Comparison of ENCODE assay signal across 8 cellular contexts in the genomic region with DNA sequence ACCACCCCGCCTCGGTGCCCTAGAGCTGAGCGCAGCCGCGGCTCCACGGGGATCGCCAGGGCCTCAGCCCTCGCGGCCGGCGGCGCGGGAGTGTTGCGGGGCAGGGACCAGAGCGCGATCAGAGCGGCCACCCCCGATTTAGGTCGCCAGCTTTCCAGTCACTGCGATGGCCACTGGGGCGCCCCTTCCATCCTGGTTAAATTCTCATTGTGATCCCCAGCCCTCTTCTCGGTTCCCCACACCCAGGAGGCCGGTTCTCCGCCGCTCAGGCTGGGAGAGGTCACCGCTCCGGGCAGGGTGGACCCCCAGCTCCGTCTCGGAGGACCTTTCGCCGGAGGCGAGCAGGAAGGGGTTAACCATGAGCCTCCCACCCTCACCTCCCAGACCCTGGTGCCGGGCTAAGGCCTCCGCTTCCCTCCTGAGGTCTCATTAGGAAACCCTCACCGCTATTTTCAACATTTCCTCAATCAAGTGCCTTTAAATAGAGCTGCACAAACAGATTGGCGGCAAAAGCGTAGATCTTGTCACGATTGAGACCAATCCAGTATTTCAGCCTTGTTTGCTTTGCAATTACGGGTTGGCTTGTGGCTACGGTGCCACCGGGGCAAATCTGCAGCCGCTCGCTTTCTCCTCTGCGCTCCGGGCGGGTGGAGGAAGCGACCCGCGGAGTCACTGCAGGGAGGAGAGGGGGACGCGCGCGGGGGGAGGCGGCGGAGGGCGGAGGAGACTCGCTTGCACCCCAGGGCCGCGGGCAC. TPM values are rescaled to one million over a fixed set of nuclear protein-coding genes. Genes with fewer than 3 reads are reported as not detected.
DNase-seq lines count a peak whose midpoint lies in the region; ATAC-seq and TF ChIP-seq lines count a peak whose summit lies in the region.

No MANE protein-coding gene starts in this region.

- H3K36me3 ChIP-seq in BJ (ENCODE audit: control insufficient read depth, insufficient read depth, low read length) (no peaks in the 10 kb centered on the region), stomach smooth muscle (ENCODE audit: control insufficient read depth in 2 of 2, insufficient read depth in 2 of 2, low read length in 2 of 2) (no peaks in the 10 kb centered on the region)

- H3K4me3 Mint-ChIP-seq in activated T-cell treated with anti-CD3 and anti-CD28 coated beads, Interleukin-2, amount 50 U/mL, for 72 hours: peak overlapping the region; percentile 67 to 84

- peak overlapping the region; percentile 36 for H3K4me3 ChIP-seq in BJ (ENCODE audit: low read depth, low read length)
- H3K4me3 ChIP-seq in HL-60 (replicated peaks; ENCODE audit: insufficient read depth, low read length): peak overlapping the region; percentile 53
- peak overlapping the region; percentile 66 to 99 for H3K4me3 ChIP-seq in stomach smooth muscle (ENCODE audit: low read length in 2 of 2)

- POLR2A ChIA-PET in BJ (lab: Charles Lee): no interaction called here

- H3K4me1 Mint-ChIP-seq in activated T-cell treated with anti-CD3 and anti-CD28 coated beads, Interleukin-2, amount 50 U/mL, for 72 hours (ENCODE audit: low read depth): peaks cover 15% of the 10 kb centered on the region

- CTCF ChIA-PET in BJ (lab: Yijun Ruan, JAX): interaction anchor here (2.2 kb wide), 1 partner anchor 9 kb away, joined by 6 read pairs; no protein-coding TSS in a partner anchor

- H3K9me3 Mint-ChIP-seq in activated T-cell treated with anti-CD3 and anti-CD28 coated beads, Interleukin-2, amount 50 U/mL, for 72 hours: peaks cover 0 to 2% of the 10 kb centered on the region in 2 donors

- H3K27ac Mint-ChIP-seq in activated T-cell treated with anti-CD3 and anti-CD28 coated beads, Interleukin-2, amount 50 U/mL, for 72 hours: no peak overlapping the region

- TF ChIP-seq CTCF in BJ (IDR thresholded peaks at IDR 0.05; ENCODE audit: insufficient read depth, low read depth, low read length) (no peak), HL-60 (IDR thresholded peaks at IDR 0.05; ENCODE audit: insufficient read depth, low read length) (no peak)

- peaks cover 0 to 2% of the 10 kb centered on the region in 2 donors for H3K36me3 Mint-ChIP-seq in activated T-cell treated with anti-CD3 and anti-CD28 coated beads, Interleukin-2, amount 50 U/mL, for 72 hours (ENCODE audit: insufficient read depth in 2 of 2)

- no peaks in the 10 kb centered on the region; the same call in none of the 2 replicates for H3K27me3 ChIP-seq in BJ (ENCODE audit: control insufficient read depth, insufficient read depth, low read length)
- H3K27me3 ChIP-seq in HL-60 (ENCODE audit: insufficient read depth, poor library complexity, severe bottlenecking): peaks cover 58% of the 10 kb centered on the region
- no peaks in the 10 kb centered on the region for H3K27me3 ChIP-seq in stomach smooth muscle (ENCODE audit: control insufficient read depth in 1 of 2, insufficient read depth in 2 of 2, low read length in 2 of 2)

- peak; percentile 33 to 45 for ATAC-seq in activated T-cell treated with anti-CD3 and anti-CD28 coated beads, Interleukin-2, amount 50 U/mL, for 72 hours (replicated peaks in 1 of 2)
- no peak for ATAC-seq in GM21723 (IDR thresholded peaks at IDR 0.05; ENCODE audit: unreplicated experiment)

- DNase-seq in BJ (ENCODE audit: low read depth) (no peak), HL-60 (ENCODE audit: low read depth in 1 of 2, low spot score in 1 of 2) (peak; percentile 80 to 88), islet precursor cell (peak; percentile 66)
- DNase-seq in activated T-cell treated with anti-CD3 and anti-CD28 coated beads, Interleukin-2, amount 50 U/mL, for 72 hours: peak in 1 of 2 donors; percentile 31
- no peak for DNase-seq in central memory CD4-positive, alpha-beta T cell
- no peak for DNase-seq in stimulated activated CD4-positive, alpha-beta T cell treated with anti-CD3 and anti-CD28 coated beads, Interleukin-4, amount 100 ng/mL, for 24 hours

- H3K27me3 Mint-ChIP-seq in activated T-cell treated with anti-CD3 and anti-CD28 coated beads, Interleukin-2, amount 50 U/mL, for 72 hours (ENCODE audit: low read depth): peaks cover 69% of the 10 kb centered on the region

- no peaks in the 10 kb centered on the region for H3K9me3 ChIP-seq in stomach smooth muscle (ENCODE audit: control insufficient read depth in 2 of 2, low read length in 2 of 2)

- H3K9ac ChIP-seq in stomach smooth muscle (ENCODE audit: low read length in 2 of 2): peak overlapping the region; percentile 86 to 98

- H3K27ac ChIP-seq in HL-60 (replicated peaks) (peak overlapping the region; percentile 32; the same call in 1 of the 2 replicates), stomach smooth muscle (ENCODE audit: low read length) (peak overlapping the region; percentile 97)

- peaks cover 24% of the 10 kb centered on the region for H3K4me1 ChIP-seq in stomach smooth muscle (ENCODE audit: control insufficient read depth, insufficient read depth, low read length)

RNA-seq across cellular contexts. Expression of a gene that starts 8.3 kb away (rescaled TPM):
- polyA plus RNA-seq in BJ (2011; rRNA removed): 3.6 and 4.9 TPM in 2 replicates
- 2.4 and 2.5 TPM in 2 replicates for polyA minus RNA-seq in BJ (2011; rRNA and poly(A)+ RNA removed)
- not detected for total RNA-seq in activated T-cell treated with anti-CD3 and anti-CD28 coated beads, Interleukin-2, amount 50 U/mL, for 72 hours

Comparison
In these comparisons a context has a peak if more than half of its experiments do, and no peak if none do; other contexts are left out.
1. DNase-seq: peak in HL-60 (2 of 2) and islet precursor cell (single experiment); none in BJ (single experiment), central memory CD4-positive, alpha-beta T cell (single experiment) and stimulated activated CD4-positive, alpha-beta T cell treated with anti-CD3 and anti-CD28 coated beads, Interleukin-4, amount 100 ng/mL, for 24 hours (single experiment).
2. Peak in every context shown above with its lines, with median percentiles within 50 percentile points of each other: H3K4me3 ChIP-seq.